Comparison of ENCODE assay signal across 1 cellular context in genomic region chr11:119334173-119334930, GRCh38.
TF ChIP-seq lines count a peak whose summit lies in the region.

RNF26 (plus strand) TSS chr11:119334527; CDS start chr11:119335123, 596 bp downstream.

TF ChIP-seq in HepG2, 621 proteins besides CTCF, POLR2A, EP300 and RAD21 (continued from another document and continues in another):
- TF ChIP-seq KIAA2018 (CRISPR knock-in tag; IDR thresholded peaks at IDR 0.05; ENCODE audit: borderline replicate concordance) (0 out of 2 replicates have a peak, but pooled peaks have one; percentile 50), NR2F2 (IDR thresholded peaks at IDR 0.05; ENCODE audit: borderline replicate concordance, low read depth) (no peak), FOXK1 (CRISPR knock-in tag; IDR thresholded peaks at IDR 0.05; ENCODE audit: borderline replicate concordance, low read depth) (peak; percentile 89), YY1 (IDR thresholded peaks at IDR 0.05; ENCODE audit: insufficient read depth, insufficient replicate concordance, low read depth, low read length) (peak; percentile 98), ZNF776 (CRISPR knock-in tag; IDR thresholded peaks at IDR 0.05) (no peak; the same call in 1 of the 2 replicates), DMTF1 (CRISPR knock-in tag; IDR thresholded peaks at IDR 0.05) (no peak), HCFC1 (IDR thresholded peaks at IDR 0.05; ENCODE audit: low read depth, low read length) (peak; percentile 41; the same call in 1 of the 2 replicates), ZNF775 (CRISPR knock-in tag; IDR thresholded peaks at IDR 0.05; ENCODE audit: borderline replicate concordance) (no peak), U2AF1 (optimal IDR thresholded peaks at IDR 0.05; ENCODE audit: low read depth, low read length) (no peak), ADNP (CRISPR knock-in tag; IDR thresholded peaks at IDR 0.05) (no peak), AKNA (CRISPR knock-in tag; IDR thresholded peaks at IDR 0.05; ENCODE audit: borderline replicate concordance) (no peak), ZNF83 (CRISPR knock-in tag; IDR thresholded peaks at IDR 0.05; ENCODE audit: borderline replicate concordance) (no peak), ZFP90 (CRISPR knock-in tag; IDR thresholded peaks at IDR 0.05; ENCODE audit: borderline replicate concordance) (0 out of 2 replicates have a peak, but pooled peaks have one; percentile 27), FOXJ3 (CRISPR knock-in tag; IDR thresholded peaks at IDR 0.05; ENCODE audit: borderline replicate concordance) (no peak; the same call in 1 of the 2 replicates), MXI1 (IDR thresholded peaks at IDR 0.05; ENCODE audit: borderline replicate concordance, low read depth, low read length) (peak; percentile 72; the same call in 1 of the 3 replicates), ZNF34 (CRISPR knock-in tag; IDR thresholded peaks at IDR 0.05; ENCODE audit: borderline replicate concordance) (no peak), RXRA (CRISPR knock-in tag; IDR thresholded peaks at IDR 0.05) (peak; percentile 51; the same call in 1 of the 2 replicates), NFAT5 (CRISPR knock-in tag; IDR thresholded peaks at IDR 0.05) (peak; percentile 62; the same call in 1 of the 2 replicates), ZBTB7B (CRISPR knock-in tag; IDR thresholded peaks at IDR 0.05) (no peak), ZSCAN21 (CRISPR knock-in tag; IDR thresholded peaks at IDR 0.05; ENCODE audit: borderline replicate concordance) (no peak), THRA (CRISPR knock-in tag; IDR thresholded peaks at IDR 0.05; ENCODE audit: borderline replicate concordance) (no peak), ZNF660 (CRISPR knock-in tag; IDR thresholded peaks at IDR 0.05; ENCODE audit: borderline replicate concordance, low read depth) (no peak), CAMTA2 (CRISPR knock-in tag; IDR thresholded peaks at IDR 0.05; ENCODE audit: borderline replicate concordance) (no peak), ZNF546 (CRISPR knock-in tag; conservative IDR thresholded peaks at IDR 0.05) (no peak), ARNT (IDR thresholded peaks at IDR 0.05) (no peak), HDAC1 (CRISPR knock-in tag; IDR thresholded peaks at IDR 0.05) (peak; percentile 76), ZNF569 (CRISPR knock-in tag; IDR thresholded peaks at IDR 0.05; ENCODE audit: borderline replicate concordance) (no peak), ZNF430 (CRISPR knock-in tag; IDR thresholded peaks at IDR 0.05) (peak; percentile 64), PLSCR1 (CRISPR knock-in tag; IDR thresholded peaks at IDR 0.05; ENCODE audit: borderline replicate concordance) (no peak), ETS1 (CRISPR knock-in tag; IDR thresholded peaks at IDR 0.05) (no peak), MEIS2 (CRISPR knock-in tag; IDR thresholded peaks at IDR 0.05) (peak; percentile 37; the same call in 1 of the 2 replicates), SIN3A (IDR thresholded peaks at IDR 0.05; ENCODE audit: borderline replicate concordance, low read depth, low read length) (no peak)
